12 cellular contexts compared by ENCODE assay signal in the genomic region with DNA sequence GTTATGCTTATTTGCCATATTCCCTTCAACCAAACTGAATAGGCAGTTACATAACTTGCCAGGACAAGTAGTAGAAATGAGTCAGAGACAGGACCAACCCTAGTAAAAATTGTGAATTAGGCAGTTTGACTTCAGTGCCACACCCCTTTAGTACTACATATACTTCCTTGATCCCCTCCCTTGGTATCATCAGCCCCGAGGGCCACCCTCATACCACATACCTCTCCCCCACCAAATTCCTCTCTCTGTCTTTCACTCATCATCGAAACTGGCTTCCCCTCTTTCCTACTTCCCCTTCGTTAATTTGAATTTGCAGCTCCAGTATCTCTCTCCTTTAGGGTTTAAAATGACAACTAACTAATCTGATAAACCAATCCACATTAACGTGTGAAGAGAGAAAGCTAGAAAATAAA. TPM values are rescaled to one million over a fixed set of nuclear protein-coding genes. Genes with fewer than 3 reads are reported as not detected.
DNase-seq lines count a peak whose midpoint lies in the region; ATAC-seq, FAIRE-seq and TF ChIP-seq lines count a peak whose summit lies in the region.
"Had no signal": no experiment of that assay in that cellular context is flagged by ENCODE, and none has a peak within 500 bp of the region (broad histone marks: within the 10 kb centered on the region; RNA-seq: fewer than 3 reads in every experiment).

No MANE protein-coding gene starts in this region.

- no peaks in the 10 kb centered on the region for H3K27me3 Mint-ChIP-seq in natural killer cell treated with Interleukin-12 subunit alpha and Interleukin-12 subunit beta and Interleukin-15 and Interleukin-18, amount 100 ng/mL, for 72 hours

- intact Hi-C loops in Right ventricle myocardium superior (cut with DNase I): no loop called here
- intact Hi-C loops in head of caudate nucleus (cut with DNase I): no loop called here

- H3K9me3 Mint-ChIP-seq in natural killer cell treated with Interleukin-12 subunit alpha and Interleukin-12 subunit beta and Interleukin-15 and Interleukin-18, amount 100 ng/mL, for 72 hours: no peaks in the 10 kb centered on the region

- H3K27ac Mint-ChIP-seq in natural killer cell treated with Interleukin-12 subunit alpha and Interleukin-12 subunit beta and Interleukin-15 and Interleukin-18, amount 100 ng/mL, for 72 hours: no peak overlapping the region

- H3K27me3 ChIP-seq in RWPE2 (ENCODE audit: insufficient read depth, poor library complexity, severe bottlenecking) (no peaks in the 10 kb centered on the region), suprapubic skin (no peaks in the 10 kb centered on the region)

- TF ChIP-seq EP300 in suprapubic skin (IDR thresholded peaks at IDR 0.05): no peak

- no peaks in the 10 kb centered on the region for H3K9me3 ChIP-seq in RWPE2 (ENCODE audit: severe bottlenecking)
- H3K9me3 ChIP-seq in suprapubic skin: no peaks in the 10 kb centered on the region
- H3K9me3 ChIP-seq: thoracic aorta had no signal

- TF ChIP-seq CTCF in RWPE2 (IDR thresholded peaks at IDR 0.05; ENCODE audit: poor library complexity, severe bottlenecking): no peak
- TF ChIP-seq CTCF in suprapubic skin (IDR thresholded peaks at IDR 0.05): no peak

- ATAC-seq in RWPE2 (ENCODE audit: low read depth) (peak; percentile 93), Right ventricle myocardium superior (ENCODE audit: poor library complexity) (peak; percentile 70), GM18870 (IDR thresholded peaks at IDR 0.05; ENCODE audit: unreplicated experiment) (no peak)
- ATAC-seq in natural killer cell treated with Interleukin-12 subunit alpha and Interleukin-12 subunit beta and Interleukin-15 and Interleukin-18, amount 100 ng/mL, for 72 hours: no peak

- 24% methylated on average over 4 of the region's 4 CpGs for WGBS in suprapubic skin

- TF ChIP-seq POLR2A in H54 (IDR thresholded peaks at IDR 0.05; ENCODE audit: low read depth, low read length): no peak
- no peak for TF ChIP-seq POLR2A in suprapubic skin (IDR thresholded peaks at IDR 0.05)

- H3K4me1 Mint-ChIP-seq in natural killer cell treated with Interleukin-12 subunit alpha and Interleukin-12 subunit beta and Interleukin-15 and Interleukin-18, amount 100 ng/mL, for 72 hours (ENCODE audit: low read depth in 2 of 2): no peaks in the 10 kb centered on the region

- no peaks in the 10 kb centered on the region for H3K36me3 Mint-ChIP-seq in natural killer cell treated with Interleukin-12 subunit alpha and Interleukin-12 subunit beta and Interleukin-15 and Interleukin-18, amount 100 ng/mL, for 72 hours

- H3K4me3 ChIP-seq in RWPE2 (ENCODE audit: severe bottlenecking): no peak overlapping the region
- H3K4me3 ChIP-seq in suprapubic skin: no peak overlapping the region
- H3K4me3 ChIP-seq: thoracic aorta had no signal

- no peak overlapping the region for H3K4me3 Mint-ChIP-seq in natural killer cell treated with Interleukin-12 subunit alpha and Interleukin-12 subunit beta and Interleukin-15 and Interleukin-18, amount 100 ng/mL, for 72 hours

- H3K36me3 ChIP-seq in RWPE2 (ENCODE audit: low read depth) (no peaks in the 10 kb centered on the region), suprapubic skin (no peaks in the 10 kb centered on the region)
- H3K36me3 ChIP-seq: thoracic aorta had no signal

- H3K4me1 ChIP-seq in RWPE2 (ENCODE audit: insufficient read depth, poor library complexity, severe bottlenecking) (peaks cover 43% of the 10 kb centered on the region), suprapubic skin (peaks cover 28% of the 10 kb centered on the region)

- no peak for DNase-seq in H54 (ENCODE audit: insufficient read length, low spot score)
- DNase-seq in RWPE2 (ENCODE audit: low spot score): peak; percentile 64
- DNase-seq in Right ventricle myocardium superior: no peak
- DNase-seq in suprapubic skin (ENCODE audit: low spot score in 2 of 2): no peak
- DNase-seq in NCI-H526 treated with DMSO at 0.1 percent for 48 hours (lab: John Stamatoyannopoulos, UW): no peak
- DNase-seq in head of caudate nucleus: no peak
- no peak for DNase-seq in natural killer cell treated with Interleukin-12 subunit alpha and Interleukin-12 subunit beta and Interleukin-15 and Interleukin-18, amount 100 ng/mL, for 72 hours (ENCODE audit: low spot score)
- DNase-seq: NCI-H1436 treated with DMSO at 0.1 percent for 48 hours, SHP77 treated with DMSO at 0.1 percent for 48 hours had no signal

- H3K27ac ChIP-seq in RWPE2 (ENCODE audit: poor library complexity, severe bottlenecking): peak overlapping the region; percentile 72
- H3K27ac ChIP-seq in suprapubic skin: peak overlapping the region; percentile 76
- H3K27ac ChIP-seq: thoracic aorta had no signal

- peak; percentile 41 for FAIRE-seq in H54 (lab: Jason Lieb, UNC)
- FAIRE-seq: astrocyte had no signal

RNA-seq across cellular contexts. Expression of a gene that starts 7.9 kb away (rescaled TPM):
- total RNA-seq in Right ventricle myocardium superior (3.1 TPM), suprapubic skin (100 to 1,000 TPM in 3 of 4 donors, 10 to 100 TPM in 1; 97.3 to 146 (median 125) TPM)
- total RNA-seq in natural killer cell treated with Interleukin-12 subunit alpha and Interleukin-12 subunit beta and Interleukin-15 and Interleukin-18, amount 100 ng/mL, for 72 hours: 1 to 10 TPM; 1.5 to 2.1 TPM

Comparison
In these comparisons a context has a peak if more than half of its experiments do, and no peak if none do; other contexts are left out.
1. ATAC-seq: peak in RWPE2 (single experiment) and Right ventricle myocardium superior (single experiment); none in natural killer cell treated with Interleukin-12 subunit alpha and Interleukin-12 subunit beta and Interleukin-15 and Interleukin-18, amount 100 ng/mL, for 72 hours (0 of 2) and GM18870 (single experiment).
2. RNA of a gene that starts 7.9 kb away (total RNA-seq): 97.3 to 146 TPM in suprapubic skin; 3.1 TPM in Right ventricle myocardium superior (single experiment) and 1.5 to 2.1 TPM in natural killer cell treated with Interleukin-12 subunit alpha and Interleukin-12 subunit beta and Interleukin-15 and Interleukin-18, amount 100 ng/mL, for 72 hours; every median in the first group is over 10 times any median in the second.